In genomic region chr18:12551943-12552883, GRCh38 we compare ENCODE assay signal across 8 cellular contexts.
DNase-seq lines count a peak whose midpoint lies in the region; ATAC-seq and TF ChIP-seq lines count a peak whose summit lies in the region.
"Not testable (repeated sequence)": the region's sequence is repeated elsewhere in the genome, so short reads cannot be mapped to it uniquely, and the experiment has no call there.

No MANE protein-coding gene starts in this region.

- DNase-seq in Ammon's horn (ENCODE audit: low spot score) (peak; percentile 84), HFFc6 (peak; percentile 48), NCI-H446 (lab: John Stamatoyannopoulos, UW) (peak; percentile 51 to 84), astrocyte of the hippocampus (ENCODE audit: low read depth, low spot score) (peak; percentile 96), left ventricle myocardium superior (peak; percentile 87), mucosa of gallbladder (ENCODE audit: low spot score) (peak; percentile 40), stromal cell of bone marrow (ENCODE audit: low read depth) (peak; percentile 85)

- H3K9me3 Mint-ChIP-seq in HFFc6: not testable (repeated sequence)

- not testable (repeated sequence) for H3K27ac Mint-ChIP-seq in HFFc6

- H3K4me3 Mint-ChIP-seq in HFFc6: not testable (repeated sequence)

- peaks cover 23% of the 10 kb centered on the region for H3K36me3 Mint-ChIP-seq in HFFc6 (ENCODE audit: low read depth)

- intact Hi-C loops in left ventricle myocardium superior (cut with micrococcal nuclease): loop anchor here (5.0 kb wide), 1 partner anchor 95 kb away; no protein-coding TSS in a partner anchor

- ATAC-seq in esophagus mucosa: peak; percentile 57
- ATAC-seq in left ventricle myocardium superior: peak; percentile 97

- not testable (repeated sequence) for TF ChIP-seq CTCF in HFFc6 (IDR thresholded peaks at IDR 0.05)

- not testable (repeated sequence) for H3K27me3 Mint-ChIP-seq in HFFc6 (ENCODE audit: insufficient read depth)

- H3K4me1 Mint-ChIP-seq in HFFc6 (ENCODE audit: low read depth): peaks cover 12% of the 10 kb centered on the region

Comparison
In these comparisons a context has a peak if more than half of its experiments do, and no peak if none do; other contexts are left out.
1. Peak in every context shown above with its lines: DNase-seq and ATAC-seq.
2. DNase-seq: peak in every context shown above with its lines; median percentile 96 in astrocyte of the hippocampus; 87 in left ventricle myocardium superior; 85 in stromal cell of bone marrow; 84 in Ammon's horn; 68 in NCI-H446; 48 in HFFc6; 40 in mucosa of gallbladder.